In genomic region chr2:8303322-8303832, GRCh38 we compare ENCODE assay signal across 10 cellular contexts.
DNase-seq lines count a peak whose midpoint lies in the region; ATAC-seq, FAIRE-seq and TF ChIP-seq lines count a peak whose summit lies in the region.
"Had no signal": no experiment of that assay in that cellular context is flagged by ENCODE, and none has a peak within 500 bp of the region (broad histone marks: within the 10 kb centered on the region; RNA-seq: fewer than 3 reads in every experiment).

No MANE protein-coding gene starts in this region.

- intact Hi-C loops in esophagus muscularis mucosa (cut with DNase I): no loop called here

- no peaks in the 10 kb centered on the region for H3K9me3 ChIP-seq in esophagus muscularis mucosa
- H3K9me3 ChIP-seq: suprapubic skin had no signal

- no peaks in the 10 kb centered on the region for H3K36me3 ChIP-seq in esophagus muscularis mucosa
- H3K36me3 ChIP-seq: suprapubic skin had no signal

- peaks cover 0 to 46% (median 33%) of the 10 kb centered on the region in 4 donors for H3K4me1 ChIP-seq in esophagus muscularis mucosa

- no peak overlapping the region for H3K4me3 ChIP-seq in esophagus muscularis mucosa
- H3K4me3 ChIP-seq: suprapubic skin had no signal

- no peaks in the 10 kb centered on the region for H3K9me3 Mint-ChIP-seq in type B pancreatic cell

- WGBS in esophagus muscularis mucosa: 57% methylated on average over 9 of the region's 10 CpGs

- no peaks in the 10 kb centered on the region for H3K36me3 Mint-ChIP-seq in type B pancreatic cell

- ATAC-seq in GM19452 (IDR thresholded peaks at IDR 0.05; ENCODE audit: unreplicated experiment) (peak; percentile 70), HG03521 (IDR thresholded peaks at IDR 0.05; ENCODE audit: unreplicated experiment) (peak; percentile 69)

- DNase-seq in A172 (ENCODE audit: low spot score) (peak; percentile 33), esophagus muscularis mucosa (ENCODE audit: extremely low spot score) (no peak), RCC 7860 (ENCODE audit: low spot score) (no peak), type B pancreatic cell (ENCODE audit: extremely low spot score, unreplicated experiment) (no peak)
- DNase-seq in activated CD4-positive, alpha-beta T cell treated with anti-CD3 and anti-CD28 coated beads, Interleukin-2, amount 50 U/mL, for 1 hour: peak; percentile 59
- DNase-seq in stimulated activated CD4-positive, alpha-beta T cell treated with anti-CD3 and anti-CD28 coated beads, Interleukin-2, amount 100 ng/mL, for 24 hours: peak; percentile 68

- TF ChIP-seq CTCF in esophagus muscularis mucosa (IDR thresholded peaks at IDR 0.05) (no peak), type B pancreatic cell (conservative IDR thresholded peaks at IDR 0.05) (no peak)

- no peak for TF ChIP-seq POLR2A in esophagus muscularis mucosa (IDR thresholded peaks at IDR 0.05; ENCODE audit: low read depth)

- H3K4me3 Mint-ChIP-seq in type B pancreatic cell: no peak overlapping the region

- H3K27me3 ChIP-seq in esophagus muscularis mucosa: no peaks in the 10 kb centered on the region
- H3K27me3 ChIP-seq: suprapubic skin had no signal

- H3K27ac Mint-ChIP-seq in type B pancreatic cell: no peak overlapping the region

- no peak for TF ChIP-seq EP300 in esophagus muscularis mucosa (IDR thresholded peaks at IDR 0.05)

- peak overlapping the region in 3 of 4 donors; percentile 34 to 50 (median 47) for H3K27ac ChIP-seq in esophagus muscularis mucosa (replicated peaks in 1 of 4)
- H3K27ac ChIP-seq: suprapubic skin had no signal

- H3K4me1 Mint-ChIP-seq in type B pancreatic cell (ENCODE audit: unreplicated experiment): peaks cover 17% of the 10 kb centered on the region

- no peaks in the 10 kb centered on the region for H3K27me3 Mint-ChIP-seq in type B pancreatic cell

- no peak for FAIRE-seq in RCC 7860 (lab: Jason Lieb, UNC)
- FAIRE-seq: bronchial epithelial cell had no signal

Comparison
In these comparisons a context has a peak if more than half of its experiments do, and no peak if none do; other contexts are left out.
1. DNase-seq: peak in A172 (single experiment), activated CD4-positive, alpha-beta T cell treated with anti-CD3 and anti-CD28 coated beads, Interleukin-2, amount 50 U/mL, for 1 hour (single experiment) and stimulated activated CD4-positive, alpha-beta T cell treated with anti-CD3 and anti-CD28 coated beads, Interleukin-2, amount 100 ng/mL, for 24 hours (2 of 2); none in esophagus muscularis mucosa (single experiment), RCC 7860 (single experiment) and type B pancreatic cell (single experiment).